In the genomic region with DNA sequence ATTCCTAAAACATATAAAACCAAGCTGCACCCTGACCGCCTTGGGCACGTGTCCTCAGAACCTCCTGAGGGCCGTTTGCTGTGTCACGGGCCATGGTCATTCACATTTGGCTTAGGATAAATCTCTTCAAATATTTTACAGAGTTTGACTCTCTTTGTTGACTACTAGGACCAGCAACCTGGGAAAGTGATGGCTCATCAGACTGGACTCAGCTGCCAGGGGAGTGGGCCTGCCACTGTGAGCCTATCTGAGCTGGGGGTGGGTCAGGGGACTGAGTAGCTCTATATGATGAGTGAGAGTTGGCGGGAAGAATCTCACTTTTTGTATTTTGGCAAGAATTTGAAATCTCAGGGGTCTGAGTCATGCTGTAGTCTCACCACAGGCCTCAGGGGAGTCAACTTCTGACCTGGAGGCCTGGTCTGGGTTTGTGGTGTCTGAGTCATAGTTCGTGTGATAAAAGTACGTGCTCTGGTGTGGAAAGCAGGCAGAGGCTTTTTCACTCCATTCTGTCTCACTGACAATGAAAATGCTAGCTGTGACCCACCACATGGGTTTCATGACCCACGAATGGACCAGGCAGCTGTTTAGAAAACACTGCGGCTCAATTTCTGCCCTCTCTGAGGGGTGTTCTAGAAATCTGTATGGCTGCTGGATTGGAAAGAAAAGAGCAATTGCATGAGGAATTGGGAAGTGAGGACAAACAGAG, we compare ENCODE assay signal across 8 cellular contexts. TPM values are rescaled to one million over a fixed set of nuclear protein-coding genes. Genes with fewer than 3 reads are reported as not detected.
DNase-seq lines count a peak whose midpoint lies in the region; ATAC-seq and TF ChIP-seq lines count a peak whose summit lies in the region.

No MANE protein-coding gene starts in this region.

- H3K4me2 ChIP-seq in BLaER1 = peak overlapping the region; percentile 68

- peaks cover 19% of the 10 kb centered on the region; the same call in 1 of the 2 replicates for H4K20me1 ChIP-seq in BLaER1

- H3K4me3 ChIP-seq in BLaER1 = no peak overlapping the region

- H3K36me3 ChIP-seq in BLaER1 = no peaks in the 10 kb centered on the region

- H3K9ac ChIP-seq in BLaER1 = no peak overlapping the region

- H3K27me3 Mint-ChIP-seq in brain (peaks cover 26% of the 10 kb centered on the region), memory B cell (no peaks in the 10 kb centered on the region)

- peak overlapping the region in 3 of 5 experiments; percentile 55 to 90 (median 78) for H3K27ac Mint-ChIP-seq in brain
- H3K27ac Mint-ChIP-seq in memory B cell = peak overlapping the region; percentile 49
- peak overlapping the region; percentile 96 for H3K27ac Mint-ChIP-seq in stimulated activated effector memory CD8-positive, alpha-beta T cell treated with anti-CD3 and anti-CD28 coated beads, Interleukin-12 subunit alpha, Interleukin-12 subunit beta, amount 100 ng/mL, for 72 hours

- H3K4me1 Mint-ChIP-seq in brain (peaks cover 15% of the 10 kb centered on the region), memory B cell (peaks cover 27% of the 10 kb centered on the region)
- peaks cover 47% of the 10 kb centered on the region for H3K4me1 Mint-ChIP-seq in stimulated activated effector memory CD8-positive, alpha-beta T cell treated with anti-CD3 and anti-CD28 coated beads, Interleukin-12 subunit alpha, Interleukin-12 subunit beta, amount 100 ng/mL, for 72 hours

- H3K27me3 ChIP-seq in BLaER1 = peaks cover 27% of the 10 kb centered on the region

- no peaks in the 10 kb centered on the region for H3K9me3 ChIP-seq in BLaER1

- DNase-seq in T-helper 22 cell (ENCODE audit: low read depth) = peak; percentile 60
- DNase-seq in memory B cell (ENCODE audit: low spot score in 2 of 2) = peak in 1 of 2 donors; percentile 44
- peak; percentile 54 to 89 for DNase-seq in stimulated activated effector memory CD8-positive, alpha-beta T cell treated with anti-CD3 and anti-CD28 coated beads, Interleukin-12 subunit alpha, Interleukin-12 subunit beta, amount 100 ng/mL, for 72 hours (ENCODE audit: low spot score in 2 of 2)
- no peak for DNase-seq in medulla oblongata (ENCODE audit: extremely low spot score)

- no peak for TF ChIP-seq CTCF in brain (conservative IDR thresholded peaks at IDR 0.05)

- no peak overlapping the region for H3K27ac ChIP-seq in BLaER1

- H3K4me3 Mint-ChIP-seq in brain (peak overlapping the region in 2 of 5 experiments; percentile 8 to 20), memory B cell (no peak overlapping the region)
- H3K4me3 Mint-ChIP-seq in stimulated activated effector memory CD8-positive, alpha-beta T cell treated with anti-CD3 and anti-CD28 coated beads, Interleukin-12 subunit alpha, Interleukin-12 subunit beta, amount 100 ng/mL, for 72 hours = peak overlapping the region; percentile 78

- H3K4me1 ChIP-seq in BLaER1 = peaks cover 37% of the 10 kb centered on the region

- no peaks in the 10 kb centered on the region for H3K9me3 Mint-ChIP-seq in brain
- H3K9me3 Mint-ChIP-seq in memory B cell = no peaks in the 10 kb centered on the region
- no peaks in the 10 kb centered on the region for H3K9me3 Mint-ChIP-seq in stimulated activated effector memory CD8-positive, alpha-beta T cell treated with anti-CD3 and anti-CD28 coated beads, Interleukin-12 subunit alpha, Interleukin-12 subunit beta, amount 100 ng/mL, for 72 hours

- ATAC-seq in GM19468 (IDR thresholded peaks at IDR 0.05; ENCODE audit: extremely low read depth, unreplicated experiment) (peak; percentile 61), HG03571 (IDR thresholded peaks at IDR 0.05; ENCODE audit: unreplicated experiment) (peak; percentile 53), memory B cell (ENCODE audit: low read depth) (peak; percentile 35)
- ATAC-seq in stimulated activated effector memory CD8-positive, alpha-beta T cell treated with anti-CD3 and anti-CD28 coated beads, Interleukin-12 subunit alpha, Interleukin-12 subunit beta, amount 100 ng/mL, for 72 hours = peak; percentile 80

- no peaks in the 10 kb centered on the region for H3K36me3 Mint-ChIP-seq in brain
- no peaks in the 10 kb centered on the region for H3K36me3 Mint-ChIP-seq in memory B cell
- H3K36me3 Mint-ChIP-seq in stimulated activated effector memory CD8-positive, alpha-beta T cell treated with anti-CD3 and anti-CD28 coated beads, Interleukin-12 subunit alpha, Interleukin-12 subunit beta, amount 100 ng/mL, for 72 hours = peaks cover 28% of the 10 kb centered on the region

RNA-seq across cellular contexts. Expression of gene UPP1, which starts 4.2 kb away (rescaled TPM):
- polyA plus RNA-seq in brain (ENCODE audit: insufficient read depth, low read depth, low replicate concordance) = 7.8 TPM

RNA-seq across cellular contexts. Expression of gene C7orf57, which starts 49.5 kb away (rescaled TPM):
- not detected for polyA plus RNA-seq in brain (ENCODE audit: insufficient read depth, low read depth, low replicate concordance)

RNA-seq across cellular contexts. Expression of gene SUN3, which starts 56.0 kb away (rescaled TPM):
- polyA plus RNA-seq in brain (ENCODE audit: insufficient read depth, low read depth, low replicate concordance) = not detected
